ENCODE assay signal across 8 cellular contexts in the genomic region with DNA sequence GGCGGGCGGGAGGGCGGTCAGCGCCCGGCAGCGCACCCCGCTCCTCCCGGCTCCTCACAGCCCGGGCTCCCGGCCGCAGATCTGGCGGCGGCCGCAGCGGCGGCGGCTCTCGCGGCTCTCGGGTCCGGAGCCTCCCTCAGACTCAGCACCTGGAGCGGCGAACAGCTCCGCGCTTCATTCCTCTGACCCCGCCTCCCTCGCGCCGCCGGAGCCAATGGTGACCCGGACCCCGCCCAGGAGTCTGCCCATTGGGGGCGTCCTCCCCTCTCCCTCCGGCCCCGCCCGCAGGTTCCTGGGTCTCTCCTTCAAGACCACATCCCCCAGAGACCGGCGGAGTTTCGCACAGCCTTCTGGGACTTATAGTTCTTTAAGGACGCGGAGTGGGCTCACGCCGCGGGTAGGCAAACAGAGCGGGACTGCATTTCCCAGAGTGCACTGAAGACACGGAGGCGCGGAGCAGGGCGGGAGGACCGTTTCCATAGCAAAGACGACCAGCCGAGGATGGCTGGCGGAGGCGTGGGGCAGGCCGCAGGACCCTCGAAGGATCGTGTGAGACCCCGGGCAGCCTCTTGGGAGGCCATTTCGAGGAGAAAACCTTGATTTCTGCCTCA. TPM values are rescaled to one million over a fixed set of nuclear protein-coding genes. Genes with fewer than 3 reads are reported as not detected.
A peak's percentile ranks its signal among the peaks of the same experiment; 100 is the strongest.
DNase-seq lines count a peak whose midpoint lies in the region; ATAC-seq and FAIRE-seq lines count a peak whose summit lies in the region.

A gene (minus strand): TSS at position 149 of the 611 bp plus-strand sequence. CDS start 76,327 bp downstream, outside the sequence.

- no peak within 1 kb of the TSS for H2BK120ac ChIP-seq in mesenchymal stem cell (ENCODE audit: low read depth, low read length)

- H3K27ac ChIP-seq in CD8-positive, alpha-beta memory T cell (ENCODE audit: low read depth, low read length), result no peak within 1 kb of the TSS
- no peak within 1 kb of the TSS for H3K27ac ChIP-seq in mesenchymal stem cell (ENCODE audit: low read length, poor library complexity, severe bottlenecking)

- H3K4me3 ChIP-seq in CD8-positive, alpha-beta memory T cell (ENCODE audit: low read length), result peak within 1 kb of the TSS; percentile 57
- H3K4me3 ChIP-seq in NT2/D1 (ENCODE audit: insufficient read length, low read depth) (peak within 1 kb of the TSS; percentile 68), mesenchymal stem cell (ENCODE audit: insufficient read depth in 1 of 2, low read depth in 1 of 2, low read length in 2 of 2) (peak within 1 kb of the TSS; percentile 39 to 73)

- no peak within 1 kb of the TSS for H3K18ac ChIP-seq in mesenchymal stem cell (ENCODE audit: low read depth in 1 of 2, low read length in 2 of 2)

- no peak within 1 kb of the TSS for H4K91ac ChIP-seq in mesenchymal stem cell (ENCODE audit: low read length)

- no peak within 1 kb of the TSS for H3K14ac ChIP-seq in mesenchymal stem cell (ENCODE audit: low read length in 2 of 2)

- DNase-seq in CD8-positive, alpha-beta memory T cell, result peak; percentile 96 to 99 (median 98)
- peak; percentile 99 for DNase-seq in HTR-8/SVneo (ENCODE audit: insufficient read length, low spot score)
- peak; percentile 100 for DNase-seq in NT2/D1 (ENCODE audit: low read depth, low spot score)
- peak; percentile 97 for DNase-seq in activated CD8-positive, alpha-beta memory T cell treated with anti-CD3 and anti-CD28 coated beads, Interleukin-2, amount 50 U/mL, for 24 hours (ENCODE audit: extremely low read depth)
- DNase-seq in mesenchymal stem cell, result peak; percentile 99
- DNase-seq in stimulated activated CD4-positive, alpha-beta T cell treated with anti-CD3 and anti-CD28 coated beads, TNF-alpha, amount 100 ng/mL, for 48 hours (ENCODE audit: low read depth in 3 of 3), result peak; percentile 94 to 98 (median 96)

- peaks cover 16 to 28% (median 19%) of the 10 kb centered on the region in 3 donors for H3K4me1 Mint-ChIP-seq in CD8-positive, alpha-beta memory T cell

- H3K79me1 ChIP-seq in mesenchymal stem cell (replicated peaks; ENCODE audit: low read length, poor library complexity, severe bottlenecking), result no peaks in the 10 kb centered on the region

- H3K9me3 Mint-ChIP-seq in CD8-positive, alpha-beta memory T cell, result no peaks in the 10 kb centered on the region

- POLR2A ChIA-PET in CD8-positive, alpha-beta memory T cell (lab: Charles Lee), result interaction anchor here (0.6 to 1.5 kb wide), 3 partner anchors 29 to 838 kb away, joined by 3 to 7 read pairs (median 3); no protein-coding TSS in a partner anchor

- H3K4me1 ChIP-seq in CD8-positive, alpha-beta memory T cell (ENCODE audit: insufficient read depth, low read length), result peaks cover 36% of the 10 kb centered on the region
- H3K4me1 ChIP-seq in NT2/D1 (ENCODE audit: insufficient read depth, insufficient read length), result peaks cover 15% of the 10 kb centered on the region
- peaks cover 19% of the 10 kb centered on the region for H3K4me1 ChIP-seq in mesenchymal stem cell (ENCODE audit: control insufficient read depth, insufficient read depth, low read depth, low read length)

- H2BK5ac ChIP-seq in mesenchymal stem cell (ENCODE audit: low read depth, low read length, poor library complexity, severe bottlenecking), result no peak within 1 kb of the TSS

- H2BK12ac ChIP-seq in mesenchymal stem cell (ENCODE audit: low read length in 2 of 2), result no peak within 1 kb of the TSS

- no peaks in the 10 kb centered on the region for H3K36me3 Mint-ChIP-seq in CD8-positive, alpha-beta memory T cell

- ATAC-seq in GM21381 (IDR thresholded peaks at IDR 0.05; ENCODE audit: unreplicated experiment), result peak; percentile 92

- peak; percentile 98 for FAIRE-seq in HTR-8/SVneo (lab: Jason Lieb, UNC)
- peak; percentile 95 for FAIRE-seq in endometrium (lab: Jason Lieb, UNC)

- WGBS in mesenchymal stem cell, result under 1% methylated on average over 48 of the region's 59 CpGs

- H2BK15ac ChIP-seq in mesenchymal stem cell (ENCODE audit: low read depth, poor library complexity, severe bottlenecking), result no peak within 1 kb of the TSS

- H3K36me3 ChIP-seq in CD8-positive, alpha-beta memory T cell (ENCODE audit: insufficient read depth, low read length), result no peaks in the 10 kb centered on the region
- no peaks in the 10 kb centered on the region for H3K36me3 ChIP-seq in NT2/D1 (ENCODE audit: insufficient read depth, insufficient read length, low read length)
- H3K36me3 ChIP-seq in mesenchymal stem cell (ENCODE audit: control insufficient read depth in 1 of 2, insufficient read depth in 2 of 2, low read depth in 1 of 2, low read length in 2 of 2), result no peaks in the 10 kb centered on the region

- H3K4me2 ChIP-seq in mesenchymal stem cell (ENCODE audit: low read length, poor library complexity, severe bottlenecking), result peak within 1 kb of the TSS; percentile 86

- peaks cover 21 to 31% of the 10 kb centered on the region in 2 donors for H3K27me3 Mint-ChIP-seq in CD8-positive, alpha-beta memory T cell

- H4K8ac ChIP-seq in mesenchymal stem cell (ENCODE audit: low read length), result no peak within 1 kb of the TSS

- no peak within 1 kb of the TSS for H2AK5ac ChIP-seq in mesenchymal stem cell (ENCODE audit: low read length, severe bottlenecking)

- H3K9ac ChIP-seq in NT2/D1 (ENCODE audit: insufficient read length, low read depth) (peak within 1 kb of the TSS; percentile 65), mesenchymal stem cell (ENCODE audit: low read length) (no peak within 1 kb of the TSS)

- peak within 1 kb of the TSS; percentile 66 for H2AFZ ChIP-seq in mesenchymal stem cell (ENCODE audit: low read depth, low read length)

- no peaks in the 10 kb centered on the region for H3K9me3 ChIP-seq in CD8-positive, alpha-beta memory T cell (ENCODE audit: low read length)
- no peaks in the 10 kb centered on the region for H3K9me3 ChIP-seq in NT2/D1 (ENCODE audit: insufficient read depth, low read length)
- H3K9me3 ChIP-seq in mesenchymal stem cell (ENCODE audit: control insufficient read depth, low read length), result peaks cover 3% of the 10 kb centered on the region

- no peak within 1 kb of the TSS for H3K4ac ChIP-seq in mesenchymal stem cell (ENCODE audit: low read depth in 1 of 2, low read length in 2 of 2)

- H3K23ac ChIP-seq in mesenchymal stem cell (ENCODE audit: low read length in 2 of 2), result no peak within 1 kb of the TSS

- peak within 1 kb of the TSS; percentile 59 to 85 (median 73) for H3K4me3 Mint-ChIP-seq in CD8-positive, alpha-beta memory T cell

- H3K27ac Mint-ChIP-seq in CD8-positive, alpha-beta memory T cell, result peak within 1 kb of the TSS in 6 of 8 donors; percentile 6 to 72 (median 59)

- H3K27me3 ChIP-seq in CD8-positive, alpha-beta memory T cell (ENCODE audit: insufficient read depth, low read length, poor library complexity, severe bottlenecking), result peaks cover 23% of the 10 kb centered on the region
- H3K27me3 ChIP-seq in NT2/D1 (ENCODE audit: insufficient read depth, insufficient read length) (peaks cover 32% of the 10 kb centered on the region), mesenchymal stem cell (ENCODE audit: control insufficient read depth in 1 of 2, insufficient read depth in 1 of 2, low read length in 2 of 2) (peaks cover 38 to 72% of the 10 kb centered on the region in 2 experiments)

- CTCF ChIA-PET in CD8-positive, alpha-beta memory T cell (lab: Charles Lee), result interaction anchor here (0.9 kb wide), 1 partner anchor 52 kb away, joined by 3 read pairs; no protein-coding TSS in a partner anchor

RNA-seq across cellular contexts. Expression of the gene that starts here (rescaled TPM):
- total RNA-seq in CD8-positive, alpha-beta memory T cell, result under 1 TPM; 0.15 to 0.22 TPM
- polyA plus RNA-seq in CD8-positive, alpha-beta memory T cell, result 1.6 TPM
- not detected for polyA plus RNA-seq in mesenchymal stem cell (2013, experiment 1 of 2)
- 0.04 TPM for polyA plus RNA-seq in mesenchymal stem cell (2013, experiment 2 of 2)
